1 cellular context compared by ENCODE assay signal in genomic region chr14:75646762-75647161, GRCh38.
TF ChIP-seq lines count a peak whose summit lies in the region.

No MANE protein-coding gene starts in this region.

TF ChIP-seq in IMR-90, 13 proteins besides CTCF, POLR2A, EP300 and RAD21:
- TF ChIP-seq MAFK (IDR thresholded peaks at IDR 0.05; ENCODE audit: low read depth, low read length) (no peak), FOS (IDR thresholded peaks at IDR 0.05; ENCODE audit: low read depth, low read length) (no peak), RFX5 (IDR thresholded peaks at IDR 0.05; ENCODE audit: low read depth, low read length) (no peak), RCOR1 (IDR thresholded peaks at IDR 0.05; ENCODE audit: insufficient replicate concordance, low read length) (no peak), NFE2L2 (IDR thresholded peaks at IDR 0.05; ENCODE audit: low read depth, low read length) (no peak), CEBPB (IDR thresholded peaks at IDR 0.05; ENCODE audit: low read depth, low read length) (no peak), BHLHE40 (IDR thresholded peaks at IDR 0.05; ENCODE audit: low read depth, low read length) (no peak), CHD1 (IDR thresholded peaks at IDR 0.05; ENCODE audit: low read depth, low read length) (no peak), MAZ (IDR thresholded peaks at IDR 0.05; ENCODE audit: borderline replicate concordance, low read depth, low read length) (no peak), MXI1 (IDR thresholded peaks at IDR 0.05; ENCODE audit: borderline replicate concordance, low read depth, low read length) (no peak), SMC3 (IDR thresholded peaks at IDR 0.05; ENCODE audit: low read depth, low read length) (no peak)
- TF ChIP-seq, protein P1, sequence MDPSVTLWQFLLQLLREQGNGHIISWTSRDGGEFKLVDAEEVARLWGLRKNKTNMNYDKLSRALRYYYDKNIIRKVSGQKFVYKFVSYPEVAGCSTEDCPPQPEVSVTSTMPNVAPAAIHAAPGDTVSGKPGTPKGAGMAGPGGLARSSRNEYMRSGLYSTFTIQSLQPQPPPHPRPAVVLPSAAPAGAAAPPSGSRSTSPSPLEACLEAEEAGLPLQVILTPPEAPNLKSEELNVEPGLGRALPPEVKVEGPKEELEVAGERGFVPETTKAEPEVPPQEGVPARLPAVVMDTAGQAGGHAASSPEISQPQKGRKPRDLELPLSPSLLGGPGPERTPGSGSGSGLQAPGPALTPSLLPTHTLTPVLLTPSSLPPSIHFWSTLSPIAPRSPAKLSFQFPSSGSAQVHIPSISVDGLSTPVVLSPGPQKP (IDR thresholded peaks at IDR 0.05; ENCODE audit: borderline replicate concordance, low read depth, low read length) = no peak
- TF ChIP-seq, protein P2, sequence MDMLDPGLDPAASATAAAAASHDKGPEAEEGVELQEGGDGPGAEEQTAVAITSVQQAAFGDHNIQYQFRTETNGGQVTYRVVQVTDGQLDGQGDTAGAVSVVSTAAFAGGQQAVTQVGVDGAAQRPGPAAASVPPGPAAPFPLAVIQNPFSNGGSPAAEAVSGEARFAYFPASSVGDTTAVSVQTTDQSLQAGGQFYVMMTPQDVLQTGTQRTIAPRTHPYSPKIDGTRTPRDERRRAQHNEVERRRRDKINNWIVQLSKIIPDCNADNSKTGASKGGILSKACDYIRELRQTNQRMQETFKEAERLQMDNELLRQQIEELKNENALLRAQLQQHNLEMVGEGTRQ (IDR thresholded peaks at IDR 0.05; ENCODE audit: low read depth, low read length) = no peak
TF ChIP-seq in IMR-90: peak in this region for 0.
